ENCODE assay signal across 1 cellular context in genomic region chr17:4997302-4998026, GRCh38.
A peak's percentile ranks its signal among the peaks of the same experiment; 100 is the strongest.
TF ChIP-seq lines count a peak whose summit lies in the region.

Gene INCA1, minus strand, starts transcription at chr17:4997522. Its CDS starts 3,085 bp downstream, at chr17:4994437.
Gene KIF1C, plus strand, starts transcription at chr17:4997950. Its CDS starts 2,297 bp downstream, at chr17:5000247.

TF ChIP-seq in K562, 482 proteins besides CTCF, POLR2A, EP300 and RAD21 (continued from another document and continues in another):
- TF ChIP-seq ZNF609 (CRISPR knock-in tag; IDR thresholded peaks at IDR 0.05; ENCODE audit: borderline replicate concordance) (no peak), EP400 (IDR thresholded peaks at IDR 0.05) (no peak; the same call in 1 of the 2 replicates), KAT2B (IDR thresholded peaks at IDR 0.05; ENCODE audit: low read depth, low read length) (no peak), TEAD1 (CRISPR knock-in tag; IDR thresholded peaks at IDR 0.05) (peak in 1 of 2 experiments; percentile 24; a peak in 1 of 4 replicates), ZKSCAN1 (IDR thresholded peaks at IDR 0.05; ENCODE audit: low read depth, low read length) (no peak), E2F6 (IDR thresholded peaks at IDR 0.05; ENCODE audit: borderline replicate concordance in 1 of 2, extremely low read depth in 1 of 2, insufficient read depth in 1 of 2, insufficient read length in 1 of 2, low read depth in 1 of 2, low read length in 1 of 2, poor library complexity in 1 of 2, severe bottlenecking in 1 of 2) (peak; percentile 33 to 44), CREBBP (IDR thresholded peaks at IDR 0.05; ENCODE audit: low read depth, low read length) (no peak), MYNN (IDR thresholded peaks at IDR 0.05) (no peak), MYNN (CRISPR knock-in tag; IDR thresholded peaks at IDR 0.05) (no peak), NR2C2 (CRISPR knock-in tag; IDR thresholded peaks at IDR 0.05) (no peak), NR2C2 (tag; IDR thresholded peaks at IDR 0.05) (no peak; the same call in 1 of the 2 replicates), DPF2 (IDR thresholded peaks at IDR 0.05) (no peak; the same call in 1 of the 2 replicates), MTF1 (CRISPR knock-in tag; IDR thresholded peaks at IDR 0.05; ENCODE audit: borderline replicate concordance) (no peak), L3MBTL2 (IDR thresholded peaks at IDR 0.05) (peak; percentile 69), MAZ (CRISPR knock-in tag; conservative IDR thresholded peaks at IDR 0.05 in 1 of 2, IDR thresholded peaks at IDR 0.05 in 1 of 2) (peak; percentile 70 to 87), FOXJ2 (tag; IDR thresholded peaks at IDR 0.05) (no peak), RFX1 (IDR thresholded peaks at IDR 0.05) (no peak), NFIX (CRISPR knock-in tag; IDR thresholded peaks at IDR 0.05; ENCODE audit: low read depth) (no peak), SREBF1 (IDR thresholded peaks at IDR 0.05; ENCODE audit: borderline replicate concordance, low read depth, low read length) (no peak), CEBPG (CRISPR knock-in tag; IDR thresholded peaks at IDR 0.05) (no peak), CEBPG (tag; conservative IDR thresholded peaks at IDR 0.05 in 1 of 2, IDR thresholded peaks at IDR 0.05 in 1 of 2) (no peak), TAF1 (IDR thresholded peaks at IDR 0.05; ENCODE audit: control insufficient read depth, extremely low read depth, insufficient read depth, low read length, severe bottlenecking) (peak; percentile 15), HDAC6 (IDR thresholded peaks at IDR 0.05; ENCODE audit: low read depth, low read length) (no peak), ELF1 (tag; IDR thresholded peaks at IDR 0.05) (no peak), TEAD4 (IDR thresholded peaks at IDR 0.05; ENCODE audit: low read length) (no peak), TEAD4 (CRISPR knock-in tag; IDR thresholded peaks at IDR 0.05; ENCODE audit: borderline replicate concordance) (no peak), PTRF (tag; IDR thresholded peaks at IDR 0.05) (no peak), RREB1 (CRISPR knock-in tag; IDR thresholded peaks at IDR 0.05) (no peak), ELF2 (CRISPR knock-in tag; IDR thresholded peaks at IDR 0.05) (no peak), MXI1 (IDR thresholded peaks at IDR 0.05; ENCODE audit: low read depth, low read length) (no peak), TARDBP (IDR thresholded peaks at IDR 0.05) (no peak), ZNF431 (CRISPR knock-in tag; IDR thresholded peaks at IDR 0.05) (no peak), PURB (CRISPR knock-in tag; IDR thresholded peaks at IDR 0.05; ENCODE audit: low read depth) (no peak), KDM5B (IDR thresholded peaks at IDR 0.05; ENCODE audit: insufficient replicate concordance, low read depth, low read length) (no peak), ZNF316 (IDR thresholded peaks at IDR 0.05) (no peak), MCM2 (IDR thresholded peaks at IDR 0.05; ENCODE audit: low read depth) (no peak), FUS (optimal IDR thresholded peaks at IDR 0.05; ENCODE audit: low read depth, low read length) (no peak), KDM1A (IDR thresholded peaks at IDR 0.05) (no peak), COPS2 (conservative IDR thresholded peaks at IDR 0.05) (no peak), CREM (IDR thresholded peaks at IDR 0.05; ENCODE audit: low read depth) (peak; percentile 8; the same call in 1 of the 2 replicates), RNF2 (IDR thresholded peaks at IDR 0.05) (no peak), CREB3L1 (IDR thresholded peaks at IDR 0.05; ENCODE audit: borderline replicate concordance, low read depth) (no peak), HMG20B (CRISPR knock-in tag; IDR thresholded peaks at IDR 0.05) (no peak), TSHZ1 (CRISPR knock-in tag; IDR thresholded peaks at IDR 0.05) (no peak), ZNF121 (CRISPR knock-in tag; conservative IDR thresholded peaks at IDR 0.05) (no peak), DDX20 (tag; IDR thresholded peaks at IDR 0.05; ENCODE audit: low read depth) (no peak), ZNF766 (CRISPR knock-in tag; conservative IDR thresholded peaks at IDR 0.05) (peak; percentile 58; the same call in 1 of the 2 replicates), SREBF2 (CRISPR knock-in tag; IDR thresholded peaks at IDR 0.05) (no peak)
- TF ChIP-seq, protein P1, sequence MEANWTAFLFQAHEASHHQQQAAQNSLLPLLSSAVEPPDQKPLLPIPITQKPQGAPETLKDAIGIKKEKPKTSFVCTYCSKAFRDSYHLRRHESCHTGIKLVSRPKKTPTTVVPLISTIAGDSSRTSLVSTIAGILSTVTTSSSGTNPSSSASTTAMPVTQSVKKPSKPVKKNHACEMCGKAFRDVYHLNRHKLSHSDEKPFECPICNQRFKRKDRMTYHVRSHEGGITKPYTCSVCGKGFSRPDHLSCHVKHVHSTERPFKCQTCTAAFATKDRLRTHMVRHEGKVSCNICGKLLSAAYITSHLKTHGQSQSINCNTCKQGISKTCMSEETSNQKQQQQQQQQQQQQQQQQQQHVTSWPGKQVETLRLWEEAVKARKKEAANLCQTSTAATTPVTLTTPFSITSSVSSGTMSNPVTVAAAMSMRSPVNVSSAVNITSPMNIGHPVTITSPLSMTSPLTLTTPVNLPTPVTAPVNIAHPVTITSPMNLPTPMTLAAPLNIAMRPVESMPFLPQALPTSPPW (CRISPR knock-in tag; IDR thresholded peaks at IDR 0.05), result peak; percentile 84
- TF ChIP-seq, protein P2, sequence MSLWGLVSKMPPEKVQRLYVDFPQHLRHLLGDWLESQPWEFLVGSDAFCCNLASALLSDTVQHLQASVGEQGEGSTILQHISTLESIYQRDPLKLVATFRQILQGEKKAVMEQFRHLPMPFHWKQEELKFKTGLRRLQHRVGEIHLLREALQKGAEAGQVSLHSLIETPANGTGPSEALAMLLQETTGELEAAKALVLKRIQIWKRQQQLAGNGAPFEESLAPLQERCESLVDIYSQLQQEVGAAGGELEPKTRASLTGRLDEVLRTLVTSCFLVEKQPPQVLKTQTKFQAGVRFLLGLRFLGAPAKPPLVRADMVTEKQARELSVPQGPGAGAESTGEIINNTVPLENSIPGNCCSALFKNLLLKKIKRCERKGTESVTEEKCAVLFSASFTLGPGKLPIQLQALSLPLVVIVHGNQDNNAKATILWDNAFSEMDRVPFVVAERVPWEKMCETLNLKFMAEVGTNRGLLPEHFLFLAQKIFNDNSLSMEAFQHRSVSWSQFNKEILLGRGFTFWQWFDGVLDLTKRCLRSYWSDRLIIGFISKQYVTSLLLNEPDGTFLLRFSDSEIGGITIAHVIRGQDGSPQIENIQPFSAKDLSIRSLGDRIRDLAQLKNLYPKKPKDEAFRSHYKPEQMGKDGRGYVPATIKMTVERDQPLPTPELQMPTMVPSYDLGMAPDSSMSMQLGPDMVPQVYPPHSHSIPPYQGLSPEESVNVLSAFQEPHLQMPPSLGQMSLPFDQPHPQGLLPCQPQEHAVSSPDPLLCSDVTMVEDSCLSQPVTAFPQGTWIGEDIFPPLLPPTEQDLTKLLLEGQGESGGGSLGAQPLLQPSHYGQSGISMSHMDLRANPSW (CRISPR knock-in tag; IDR thresholded peaks at IDR 0.05), result no peak
